In the genomic region with DNA sequence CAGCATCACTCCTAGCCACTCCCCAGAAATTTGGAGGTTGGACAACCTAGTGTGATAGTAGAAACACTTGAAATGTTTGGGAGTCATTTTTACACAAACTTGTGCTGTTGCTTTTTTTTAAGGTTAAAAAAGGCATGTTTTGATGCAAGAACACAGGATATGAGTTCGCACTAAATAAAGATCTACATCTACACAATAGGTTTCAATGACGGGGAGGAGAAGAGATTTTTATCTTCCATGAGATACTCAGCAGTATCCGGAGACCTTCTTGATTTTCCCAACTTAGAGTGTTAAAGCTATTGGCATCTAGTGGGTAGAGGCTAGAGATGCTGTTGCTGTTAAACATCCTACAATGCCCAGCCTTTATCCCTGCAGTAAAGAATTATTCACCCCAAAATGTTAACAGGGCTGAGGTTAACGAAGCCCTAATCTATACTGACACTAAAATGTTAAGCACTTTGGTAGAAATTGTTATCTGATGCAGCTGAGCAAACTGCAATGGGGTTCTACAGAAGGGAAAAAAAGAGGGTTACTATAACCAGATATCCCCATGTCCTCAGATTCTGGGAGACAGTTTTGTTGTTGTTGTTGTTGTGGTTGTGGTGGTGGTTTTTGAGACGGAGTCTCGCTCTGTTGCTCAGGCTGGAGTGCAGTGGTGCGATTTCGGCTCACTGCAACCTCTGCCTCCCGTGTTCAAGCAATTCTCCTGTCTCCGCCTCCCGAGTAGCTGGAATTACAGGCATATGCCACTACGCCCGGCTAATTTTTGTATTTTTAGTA, we compare ENCODE assay signal across 27 cellular contexts.
DNase-seq lines count a peak whose midpoint lies in the region; ATAC-seq, FAIRE-seq and TF ChIP-seq lines count a peak whose summit lies in the region.
"Had no signal": no experiment of that assay in that cellular context is flagged by ENCODE, and none has a peak within 500 bp of the region (broad histone marks: within the 10 kb centered on the region; RNA-seq: fewer than 3 reads in every experiment).

No MANE protein-coding gene starts in this region.

- H3K4me1 ChIP-seq in OCI-LY3 (ENCODE audit: low read length) = peaks cover 39% of the 10 kb centered on the region

- H3K4me2 ChIP-seq in OCI-LY3 (ENCODE audit: low read length) = peak overlapping the region; percentile 60

- peak; percentile 20 for FAIRE-seq in urothelium cell line (lab: Jason Lieb, UNC)
- FAIRE-seq: RCC 7860 had no signal

- H2AFZ ChIP-seq in OCI-LY3 (ENCODE audit: low read depth, low read length) = no peak overlapping the region

- peaks cover 74% of the 10 kb centered on the region for H3K4me1 Mint-ChIP-seq in activated naive CD4-positive, alpha-beta T cell treated with anti-CD3 and anti-CD28 coated beads, Interleukin-2, amount 10 ng/mL, durations not matched to agents 7 days and 5 days
- peaks cover 46% of the 10 kb centered on the region for H3K4me1 Mint-ChIP-seq in activated naive CD8-positive, alpha-beta T cell treated with anti-CD3 and anti-CD28 coated beads, Interleukin-2, amount 50 U/mL, for 24 hours

- H3K27me3 Mint-ChIP-seq in activated naive CD4-positive, alpha-beta T cell treated with anti-CD3 and anti-CD28 coated beads, Interleukin-2, amount 10 ng/mL, durations not matched to agents 7 days and 5 days = peaks cover 1% of the 10 kb centered on the region
- peaks cover 2% of the 10 kb centered on the region for H3K27me3 Mint-ChIP-seq in activated naive CD8-positive, alpha-beta T cell treated with anti-CD3 and anti-CD28 coated beads, Interleukin-2, amount 50 U/mL, for 24 hours

- peak overlapping the region; percentile 86 for H3K27ac Mint-ChIP-seq in activated naive CD4-positive, alpha-beta T cell treated with anti-CD3 and anti-CD28 coated beads, Interleukin-2, amount 10 ng/mL, durations not matched to agents 7 days and 5 days
- H3K27ac Mint-ChIP-seq in activated naive CD8-positive, alpha-beta T cell treated with anti-CD3 and anti-CD28 coated beads, Interleukin-2, amount 50 U/mL, for 24 hours = peak overlapping the region; percentile 5

- H4K20me1 ChIP-seq in OCI-LY3 (ENCODE audit: insufficient read depth, low read length) = no peaks in the 10 kb centered on the region

- no peaks in the 10 kb centered on the region for H3K36me3 ChIP-seq in OCI-LY3 (replicated peaks; ENCODE audit: low read depth, low read length)
- H3K36me3 ChIP-seq: left ventricle myocardium inferior, ovary, SJSA1, upper lobe of left lung, WERI-Rb-1 had no signal

- H3K4me3 ChIP-seq in OCI-LY3 (ENCODE audit: low read length) = peak overlapping the region; percentile 41
- H3K4me3 ChIP-seq: left ventricle myocardium inferior, ovary, SJSA1, upper lobe of left lung had no signal

- H3K79me2 ChIP-seq in OCI-LY3 (ENCODE audit: low read length) = no peaks in the 10 kb centered on the region

- H3K36me3 Mint-ChIP-seq in activated naive CD4-positive, alpha-beta T cell treated with anti-CD3 and anti-CD28 coated beads, Interleukin-2, amount 10 ng/mL, durations not matched to agents 7 days and 5 days = peaks cover 1% of the 10 kb centered on the region
- H3K36me3 Mint-ChIP-seq in activated naive CD8-positive, alpha-beta T cell treated with anti-CD3 and anti-CD28 coated beads, Interleukin-2, amount 50 U/mL, for 24 hours (ENCODE audit: low read depth) = peaks cover 2% of the 10 kb centered on the region
- H3K36me3 Mint-ChIP-seq: natural killer cell had no signal

- ATAC-seq in activated naive CD8-positive, alpha-beta T cell treated with anti-CD3 and anti-CD28 coated beads, Interleukin-2, amount 50 U/mL, for 24 hours = no peak
- ATAC-seq: foreskin keratinocyte, right cardiac atrium had no signal

- H3K27me3 ChIP-seq in OCI-LY3 (ENCODE audit: low read depth, low read length) = peaks cover 83% of the 10 kb centered on the region
- H3K27me3 ChIP-seq: foreskin keratinocyte, ovary, SJSA1, upper lobe of left lung had no signal

- no peak for TF ChIP-seq CTCF in OCI-LY3 (IDR thresholded peaks at IDR 0.05; ENCODE audit: low read depth, low read length)
- TF ChIP-seq CTCF in GM10266 (IDR thresholded peaks at IDR 0.05; ENCODE audit: control insufficient read depth, insufficient read depth, low read depth, missing control alignments) = no peak

- no peak overlapping the region for H3K27ac ChIP-seq in OCI-LY3 (ENCODE audit: low read length)
- H3K27ac ChIP-seq: C4-2B, foreskin keratinocyte, left ventricle myocardium inferior, ovary, SJSA1, WERI-Rb-1 had no signal

- no peak for DNase-seq in activated naive CD4-positive, alpha-beta T cell treated with anti-CD3 and anti-CD28 coated beads, Interleukin-2, amount 10 ng/mL, durations not matched to agents 7 days and 5 days
- no peak for DNase-seq in activated naive CD4-positive, alpha-beta T cell treated with anti-CD3 and anti-CD28 coated beads, Interleukin-2, amount 50 U/mL, for 16 hours
- DNase-seq in activated naive CD8-positive, alpha-beta T cell treated with anti-CD3 and anti-CD28 coated beads, Interleukin-2, amount 50 U/mL, for 24 hours = no peak
- no peak for DNase-seq in urothelium cell line (ENCODE audit: low spot score)
- DNase-seq in KG1 (lab: John Stamatoyannopoulos, UW) = no peak
- DNase-seq in GM10266 (ENCODE audit: extremely low spot score) = no peak
- no peak for DNase-seq in retina
- DNase-seq: ACHN; activated CD8-positive, alpha-beta memory T cell treated with anti-CD3 and anti-CD28 coated beads for 24 hours; aorta; effector CD4-positive, alpha-beta T cell; foreskin keratinocyte; left ventricle myocardium inferior; natural killer cell; NCI-H1694; NCI-H2171 treated with DMSO at 0.1 percent for 48 hours; NCI-H526; ovary; right cardiac atrium; stimulated activated CD4-positive, alpha-beta T cell treated with anti-CD3 and anti-CD28 coated beads, Interleukin-12 subunit alpha, Interleukin-12 subunit beta, amount 100 ng/mL, for 4 hours; stimulated activated CD4-positive, alpha-beta T cell treated with anti-CD3 and anti-CD28 coated beads, Interleukin-4, amount 100 ng/mL, for 4 hours; upper lobe of left lung; WERI-Rb-1 had no signal

- no peak overlapping the region for H3K9ac ChIP-seq in OCI-LY3 (ENCODE audit: low read length)

- CTCF ChIA-PET in activated naive CD4-positive, alpha-beta T cell treated with anti-CD3 and anti-CD28 coated beads, Interleukin-2, amount 10 ng/mL, durations not matched to agents 7 days and 5 days (lab: Charles Lee) = interaction anchor here (1.0 to 1.1 kb wide), 2 partner anchors 12 to 75 kb away, joined by 3 read pairs; no protein-coding TSS in a partner anchor

- peak overlapping the region; percentile 3 for H3K4me3 Mint-ChIP-seq in activated naive CD4-positive, alpha-beta T cell treated with anti-CD3 and anti-CD28 coated beads, Interleukin-2, amount 10 ng/mL, durations not matched to agents 7 days and 5 days
- H3K4me3 Mint-ChIP-seq in activated naive CD8-positive, alpha-beta T cell treated with anti-CD3 and anti-CD28 coated beads, Interleukin-2, amount 50 U/mL, for 24 hours = no peak overlapping the region
- H3K4me3 Mint-ChIP-seq: natural killer cell had no signal

- H3K9me3 Mint-ChIP-seq in activated naive CD4-positive, alpha-beta T cell treated with anti-CD3 and anti-CD28 coated beads, Interleukin-2, amount 10 ng/mL, durations not matched to agents 7 days and 5 days = peaks cover 3% of the 10 kb centered on the region
- peaks cover 5% of the 10 kb centered on the region for H3K9me3 Mint-ChIP-seq in activated naive CD8-positive, alpha-beta T cell treated with anti-CD3 and anti-CD28 coated beads, Interleukin-2, amount 50 U/mL, for 24 hours
- H3K9me3 Mint-ChIP-seq: natural killer cell had no signal

- H3K9me3 ChIP-seq in OCI-LY3 (ENCODE audit: insufficient read depth, low read length) = no peaks in the 10 kb centered on the region
- H3K9me3 ChIP-seq: left ventricle myocardium inferior, ovary, SJSA1, upper lobe of left lung had no signal
